Comparison of ENCODE assay signal across 1 cellular context in genomic region chr2:174490032-174490431, GRCh38.
TF ChIP-seq lines count a peak whose summit lies in the region.

No MANE protein-coding gene starts in this region.

TF ChIP-seq in SK-N-SH, 30 proteins besides CTCF, POLR2A, EP300 and RAD21 (continued from another document):
- no peak for TF ChIP-seq PBX3 (IDR thresholded peaks at IDR 0.05)
- TF ChIP-seq SMC3 (IDR thresholded peaks at IDR 0.05; ENCODE audit: low read depth, low read length): no peak
- no peak for TF ChIP-seq TCF12 (IDR thresholded peaks at IDR 0.05)
- TF ChIP-seq FOSL2 (IDR thresholded peaks at IDR 0.05; ENCODE audit: borderline replicate concordance, low read depth): no peak
- no peak for TF ChIP-seq ZBTB33 (IDR thresholded peaks at IDR 0.05; ENCODE audit: borderline replicate concordance, low read depth)
- no peak for TF ChIP-seq MAX (IDR thresholded peaks at IDR 0.05; ENCODE audit: low read depth)
- no peak for TF ChIP-seq FOXJ3 (CRISPR knock-in tag; IDR thresholded peaks at IDR 0.05)
- no peak for TF ChIP-seq SIN3A (IDR thresholded peaks at IDR 0.05; ENCODE audit: borderline replicate concordance, low read depth, low read length)
- TF ChIP-seq JUND (IDR thresholded peaks at IDR 0.05): no peak
- no peak for TF ChIP-seq RXRA (IDR thresholded peaks at IDR 0.05; ENCODE audit: borderline replicate concordance, low read depth)
- no peak for TF ChIP-seq POLR2AphosphoS5 (IDR thresholded peaks at IDR 0.05; ENCODE audit: low read depth, low read length)
- no peak for TF ChIP-seq RCOR1 (IDR thresholded peaks at IDR 0.05; ENCODE audit: low read length)
- TF ChIP-seq YY1 (IDR thresholded peaks at IDR 0.05; ENCODE audit: low read depth): no peak
- no peak for TF ChIP-seq NRF1 (IDR thresholded peaks at IDR 0.05; ENCODE audit: low read depth, low read length)
- TF ChIP-seq NFIC (IDR thresholded peaks at IDR 0.05; ENCODE audit: borderline replicate concordance): no peak
- TF ChIP-seq REST (IDR thresholded peaks at IDR 0.05; ENCODE audit: low read depth, low read length): no peak
